In the genomic region with DNA sequence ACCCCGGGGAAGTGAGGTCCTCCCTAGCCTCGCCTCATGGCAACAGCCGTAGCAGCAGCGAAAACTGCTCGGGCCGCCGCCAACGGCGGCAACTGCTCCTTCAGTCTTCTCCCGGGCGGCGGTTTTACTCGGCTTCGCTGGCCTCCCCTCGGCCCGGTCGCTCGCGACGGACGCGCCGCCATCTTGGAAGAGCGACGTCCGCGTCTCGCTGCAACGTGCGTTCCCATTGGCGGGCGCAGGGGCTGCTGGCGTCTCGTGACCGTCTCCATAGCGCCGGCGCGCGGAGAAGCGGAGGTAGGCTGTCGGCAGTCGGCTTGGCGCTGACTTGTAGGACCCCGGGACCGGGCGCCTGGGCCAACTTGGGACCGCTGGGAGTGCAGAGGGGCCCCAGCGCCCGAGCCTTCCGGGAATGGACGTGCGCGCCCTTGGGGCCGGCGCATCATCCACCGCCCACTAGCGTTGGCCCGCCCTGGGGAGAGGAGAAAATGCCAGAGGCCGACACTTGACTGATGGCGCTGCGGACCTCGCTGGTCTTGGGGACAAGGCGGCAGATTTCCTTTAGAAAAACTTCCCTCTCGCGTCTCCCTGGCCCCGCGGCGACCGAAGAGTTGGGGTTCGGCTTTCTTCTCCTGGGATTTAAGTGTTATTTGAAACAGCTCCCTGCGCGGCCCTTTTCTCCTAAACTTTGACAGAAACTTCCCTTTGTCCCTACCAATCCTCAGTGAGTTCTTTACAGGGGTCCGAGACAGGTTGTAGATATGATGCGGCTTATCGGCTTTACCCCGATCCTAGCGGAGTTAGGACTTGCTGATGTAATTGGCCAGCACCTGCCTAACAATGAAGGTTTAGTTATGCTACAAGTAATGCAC, we compare ENCODE assay signal across 8 cellular contexts. TPM values are rescaled to one million over a fixed set of nuclear protein-coding genes. Genes with fewer than 3 reads are reported as not detected.
DNase-seq lines count a peak whose midpoint lies in the region; ATAC-seq and TF ChIP-seq lines count a peak whose summit lies in the region.

A gene with protein sequence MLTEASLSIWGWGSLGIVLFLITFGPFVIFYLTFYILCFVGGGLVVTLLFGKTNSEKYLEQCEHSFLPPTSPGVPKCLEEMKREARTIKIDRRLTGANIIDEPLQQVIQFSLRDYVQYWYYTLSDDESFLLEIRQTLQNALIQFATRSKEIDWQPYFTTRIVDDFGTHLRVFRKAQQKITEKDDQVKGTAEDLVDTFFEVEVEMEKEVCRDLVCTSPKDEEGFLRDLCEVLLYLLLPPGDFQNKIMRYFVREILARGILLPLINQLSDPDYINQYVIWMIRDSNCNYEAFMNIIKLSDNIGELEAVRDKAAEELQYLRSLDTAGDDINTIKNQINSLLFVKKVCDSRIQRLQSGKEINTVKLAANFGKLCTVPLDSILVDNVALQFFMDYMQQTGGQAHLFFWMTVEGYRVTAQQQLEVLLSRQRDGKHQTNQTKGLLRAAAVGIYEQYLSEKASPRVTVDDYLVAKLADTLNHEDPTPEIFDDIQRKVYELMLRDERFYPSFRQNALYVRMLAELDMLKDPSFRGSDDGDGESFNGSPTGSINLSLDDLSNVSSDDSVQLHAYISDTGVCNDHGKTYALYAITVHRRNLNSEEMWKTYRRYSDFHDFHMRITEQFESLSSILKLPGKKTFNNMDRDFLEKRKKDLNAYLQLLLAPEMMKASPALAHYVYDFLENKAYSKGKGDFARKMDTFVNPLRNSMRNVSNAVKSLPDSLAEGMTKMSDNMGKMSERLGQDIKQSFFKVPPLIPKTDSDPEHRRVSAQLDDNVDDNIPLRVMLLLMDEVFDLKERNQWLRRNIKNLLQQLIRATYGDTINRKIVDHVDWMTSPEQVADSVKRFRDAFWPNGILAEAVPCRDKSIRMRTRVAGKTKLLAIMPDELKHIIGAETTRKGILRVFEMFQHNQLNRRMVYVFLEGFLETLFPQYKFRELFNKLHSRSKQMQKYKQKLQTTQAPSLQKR (minus strand): TSS at position 193 of the 869 bp plus-strand sequence. CDS start 199 bp downstream, outside the sequence.

- CTCF ChIA-PET in WTC11 (lab: Charles Lee), result interaction anchor here (1.0 kb wide), 1 partner anchor 171 kb away, joined by 6 read pairs; no protein-coding TSS in a partner anchor

- WGBS in spleen, 5 donors, result 0 to 1% (median 0%) methylated on average over 47 to 78 of the region's 78 CpGs

- POLR2A ChIA-PET in WTC11 (lab: Charles Lee), result no interaction called here

- no peaks in the 10 kb centered on the region for H3K27me3 Mint-ChIP-seq in WTC11 (ENCODE audit: low read depth)
- peaks cover 2 to 9% (median 3%) of the 10 kb centered on the region in 3 donors for H3K27me3 Mint-ChIP-seq in immature natural killer cell (ENCODE audit: low read depth in 3 of 3)

- peak within 1 kb of the TSS; percentile 94 to 99 (median 97) for H3K27ac ChIP-seq in spleen

- H3K4me1 ChIP-seq in spleen, result peaks cover 30 to 61% (median 47%) of the 10 kb centered on the region in 6 donors

- DNase-seq in AG08396 (ENCODE audit: low spot score) (peak; percentile 95), NCI-H2227 treated with DMSO at 0.1 percent for 48 hours (lab: John Stamatoyannopoulos, UW) (peak; percentile 80), WTC11 (ENCODE audit: low spot score) (peak; percentile 94), cardiac fibroblast (ENCODE audit: low read depth in 2 of 2) (peak; percentile 93 to 95), immature natural killer cell (peak; percentile 87 to 88 (median 88)), spleen (peak; percentile 98)

- intact Hi-C loops in spleen (cut with DNase I; ENCODE audit: low total_unique reads), result no loop called here

- no peak for TF ChIP-seq CTCF in WTC11 (IDR thresholded peaks at IDR 0.05)
- TF ChIP-seq CTCF in cardiac fibroblast (IDR thresholded peaks at IDR 0.05; ENCODE audit: low read depth, low read length), result no peak
- peak in 7 of 11 experiments; percentile 13 to 66 (median 35) for TF ChIP-seq CTCF in spleen (IDR thresholded peaks at IDR 0.05 in 8 of 11, conservative IDR thresholded peaks at IDR 0.05 in 3 of 11)

- H3K27ac Mint-ChIP-seq in WTC11 (peak within 1 kb of the TSS; percentile 97), immature natural killer cell (peak within 1 kb of the TSS; percentile 93 to 100 (median 98))

- H3K9me3 Mint-ChIP-seq in WTC11 (no peaks in the 10 kb centered on the region), immature natural killer cell (no peaks in the 10 kb centered on the region)

- H3K9me3 ChIP-seq in spleen, result no peaks in the 10 kb centered on the region

- no peaks in the 10 kb centered on the region for H3K36me3 Mint-ChIP-seq in WTC11
- no peaks in the 10 kb centered on the region for H3K36me3 Mint-ChIP-seq in immature natural killer cell

- H3K27me3 ChIP-seq in spleen (replicated peaks in 1 of 7), result no peaks in the 10 kb centered on the region

- peak; percentile 94 for ATAC-seq in GM18909 (IDR thresholded peaks at IDR 0.05; ENCODE audit: poor library complexity, unreplicated experiment)
- ATAC-seq in HG03175 (IDR thresholded peaks at IDR 0.05; ENCODE audit: unreplicated experiment), result peak; percentile 90
- ATAC-seq in WTC11, result peak; percentile 95

- H3K4me3 Mint-ChIP-seq in WTC11 (peak within 1 kb of the TSS; percentile 97), immature natural killer cell (peak within 1 kb of the TSS; percentile 94 to 99 (median 99))

- H3K4me1 Mint-ChIP-seq in WTC11 (peaks cover 32% of the 10 kb centered on the region), immature natural killer cell (peaks cover 43 to 50% of the 10 kb centered on the region in 2 donors)

- H3K4me3 ChIP-seq in cardiac fibroblast (replicated peaks in 1 of 2; ENCODE audit: low read depth in 2 of 2, low read length in 2 of 2) (peak within 1 kb of the TSS; percentile 89 to 91), spleen (peak within 1 kb of the TSS; percentile 61 to 95 (median 82))

- H3K36me3 ChIP-seq in spleen, result no peaks in the 10 kb centered on the region

- peak; percentile 27 to 81 (median 43) for TF ChIP-seq POLR2A in spleen (IDR thresholded peaks at IDR 0.05)

TF ChIP-seq in WTC11, 78 proteins besides CTCF, POLR2A, EP300 and RAD21 (continues in another document):
- TF ChIP-seq TEAD4 (CRISPR knock-in tag; IDR thresholded peaks at IDR 0.05) (no peak), CBFB (CRISPR knock-in tag; IDR thresholded peaks at IDR 0.05; ENCODE audit: low read depth) (no peak), NFE2L1 (CRISPR knock-in tag; IDR thresholded peaks at IDR 0.05) (no peak), JAZF1 (CRISPR knock-in tag; IDR thresholded peaks at IDR 0.05) (no peak)
- TF ChIP-seq, protein P1, sequence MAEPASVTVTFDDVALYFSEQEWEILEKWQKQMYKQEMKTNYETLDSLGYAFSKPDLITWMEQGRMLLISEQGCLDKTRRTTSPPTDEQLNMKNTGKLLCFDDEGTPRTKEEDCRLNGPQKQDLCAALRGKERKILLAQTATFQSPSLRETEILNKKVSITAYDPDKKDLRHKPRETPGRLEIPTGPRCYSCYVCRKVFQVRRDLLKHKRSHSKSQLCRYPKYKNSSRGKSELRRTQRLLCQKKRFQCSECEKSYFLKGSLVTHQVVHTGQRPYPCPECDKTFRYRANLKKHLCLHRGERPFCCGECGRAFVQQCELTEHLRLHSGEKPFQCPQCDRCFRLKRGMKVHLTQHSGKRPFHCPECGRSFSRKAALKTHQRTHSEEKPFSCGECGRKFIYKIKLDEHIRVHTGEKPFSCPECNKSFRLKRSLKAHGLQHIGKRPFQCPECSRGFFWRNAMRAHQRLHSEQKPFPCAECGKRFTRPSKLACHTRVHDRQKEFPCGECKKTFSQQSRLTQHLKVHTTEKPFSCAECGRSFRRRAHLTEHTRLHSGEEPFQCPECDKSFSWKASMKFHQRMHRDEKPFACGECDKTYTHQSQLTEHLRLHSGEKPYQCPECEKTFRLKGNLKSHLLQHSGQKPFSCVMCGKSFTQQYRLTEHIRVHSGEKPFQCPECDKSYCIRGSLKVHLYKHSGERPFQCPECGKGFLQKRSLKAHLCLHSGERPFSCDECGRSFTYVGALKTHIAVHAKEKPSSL (CRISPR knock-in tag; conservative IDR thresholded peaks at IDR 0.05), result no peak
- TF ChIP-seq, protein P2, sequence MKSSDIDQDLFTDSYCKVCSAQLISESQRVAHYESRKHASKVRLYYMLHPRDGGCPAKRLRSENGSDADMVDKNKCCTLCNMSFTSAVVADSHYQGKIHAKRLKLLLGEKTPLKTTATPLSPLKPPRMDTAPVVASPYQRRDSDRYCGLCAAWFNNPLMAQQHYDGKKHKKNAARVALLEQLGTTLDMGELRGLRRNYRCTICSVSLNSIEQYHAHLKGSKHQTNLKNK (CRISPR knock-in tag; IDR thresholded peaks at IDR 0.05), result no peak
- TF ChIP-seq, protein P3, sequence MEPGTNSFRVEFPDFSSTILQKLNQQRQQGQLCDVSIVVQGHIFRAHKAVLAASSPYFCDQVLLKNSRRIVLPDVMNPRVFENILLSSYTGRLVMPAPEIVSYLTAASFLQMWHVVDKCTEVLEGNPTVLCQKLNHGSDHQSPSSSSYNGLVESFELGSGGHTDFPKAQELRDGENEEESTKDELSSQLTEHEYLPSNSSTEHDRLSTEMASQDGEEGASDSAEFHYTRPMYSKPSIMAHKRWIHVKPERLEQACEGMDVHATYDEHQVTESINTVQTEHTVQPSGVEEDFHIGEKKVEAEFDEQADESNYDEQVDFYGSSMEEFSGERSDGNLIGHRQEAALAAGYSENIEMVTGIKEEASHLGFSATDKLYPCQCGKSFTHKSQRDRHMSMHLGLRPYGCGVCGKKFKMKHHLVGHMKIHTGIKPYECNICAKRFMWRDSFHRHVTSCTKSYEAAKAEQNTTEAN (CRISPR knock-in tag; IDR thresholded peaks at IDR 0.05), result no peak
- TF ChIP-seq, protein P4, sequence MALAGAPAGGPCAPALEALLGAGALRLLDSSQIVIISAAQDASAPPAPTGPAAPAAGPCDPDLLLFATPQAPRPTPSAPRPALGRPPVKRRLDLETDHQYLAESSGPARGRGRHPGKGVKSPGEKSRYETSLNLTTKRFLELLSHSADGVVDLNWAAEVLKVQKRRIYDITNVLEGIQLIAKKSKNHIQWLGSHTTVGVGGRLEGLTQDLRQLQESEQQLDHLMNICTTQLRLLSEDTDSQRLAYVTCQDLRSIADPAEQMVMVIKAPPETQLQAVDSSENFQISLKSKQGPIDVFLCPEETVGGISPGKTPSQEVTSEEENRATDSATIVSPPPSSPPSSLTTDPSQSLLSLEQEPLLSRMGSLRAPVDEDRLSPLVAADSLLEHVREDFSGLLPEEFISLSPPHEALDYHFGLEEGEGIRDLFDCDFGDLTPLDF (CRISPR knock-in tag; IDR thresholded peaks at IDR 0.05), result peak; percentile 17; the same call in 1 of the 2 replicates
- TF ChIP-seq, protein P5, sequence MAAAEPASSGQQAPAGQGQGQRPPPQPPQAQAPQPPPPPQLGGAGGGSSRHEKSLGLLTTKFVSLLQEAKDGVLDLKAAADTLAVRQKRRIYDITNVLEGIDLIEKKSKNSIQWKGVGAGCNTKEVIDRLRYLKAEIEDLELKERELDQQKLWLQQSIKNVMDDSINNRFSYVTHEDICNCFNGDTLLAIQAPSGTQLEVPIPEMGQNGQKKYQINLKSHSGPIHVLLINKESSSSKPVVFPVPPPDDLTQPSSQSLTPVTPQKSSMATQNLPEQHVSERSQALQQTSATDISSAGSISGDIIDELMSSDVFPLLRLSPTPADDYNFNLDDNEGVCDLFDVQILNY (CRISPR knock-in tag; IDR thresholded peaks at IDR 0.05), result peak; percentile 71

RNA-seq across cellular contexts. Expression of the gene that starts here (rescaled TPM):
- 27.5 to 30.0 TPM (median 29.3 TPM) in 3 replicates for total RNA-seq in WTC11 (2021)
- 10 to 100 TPM in 2 of 3 donors, 1 to 10 TPM in 1; 7.7 to 13.3 (median 10.6) TPM for polyA plus RNA-seq in immature natural killer cell
- total RNA-seq in spleen, result 10 to 100 TPM; 42.3 to 79.8 (median 57.3) TPM
- polyA plus RNA-seq in spleen, result 1 to 10 TPM; 5.7 to 6.7 (median 5.8) TPM

Comparison
In these comparisons a context has a peak if more than half of its experiments do, and no peak if none do; other contexts are left out.
1. Peak in every context shown above with its lines: DNase-seq, ATAC-seq, H3K4me3 ChIP-seq and H3K27ac ChIP-seq.
2. CTCF ChIP-seq: peak in spleen (7 of 11); none in WTC11 (single experiment) and cardiac fibroblast (single experiment).